Comparison of ENCODE assay signal across 8 cellular contexts in genomic region chr17:55238197-55238930, GRCh38. TPM values are rescaled to one million over a fixed set of nuclear protein-coding genes. Genes with fewer than 3 reads are reported as not detected.
A peak's percentile ranks its signal among the peaks of the same experiment; 100 is the strongest.
DNase-seq lines count a peak whose midpoint lies in the region; ATAC-seq and TF ChIP-seq lines count a peak whose summit lies in the region.

No MANE protein-coding gene starts in this region.

- DNase-seq in A172 (ENCODE audit: low spot score) (peak; percentile 93), NCI-H2107 treated with DMSO at 0.1 percent for 48 hours (lab: John Stamatoyannopoulos, UW; ENCODE audit: unreplicated experiment) (peak; percentile 79), activated B cell treated with CpG ODN at 0.5 μM for 24 hours (peak; percentile 62), caudate nucleus (lab: John Stamatoyannopoulos, UW) (peak; percentile 33 to 97 (median 92)), immature natural killer cell (peak; percentile 78 to 85 (median 82)), smooth muscle cell of the brain vasculature (ENCODE audit: low read depth, low spot score) (peak; percentile 69)

- H3K27me3 Mint-ChIP-seq in activated B cell treated with CpG ODN at 0.5 μM for 24 hours (peaks cover 24% of the 10 kb centered on the region), immature natural killer cell (ENCODE audit: low read depth in 3 of 3) (peaks cover 6 to 12% (median 7%) of the 10 kb centered on the region in 3 donors)

- POLR2A ChIA-PET in activated B cell treated with CpG ODN at 0.5 μM for 24 hours (lab: Charles Lee), result interaction anchor here (0.9 kb wide), 1 partner anchor 27 kb away, joined by 7 read pairs; the partner anchor contains the start of gene HLF

- peak overlapping the region; percentile 84 for H3K27ac ChIP-seq in caudate nucleus (ENCODE audit: low read depth, low read length)

- no peak for TF ChIP-seq CTCF in activated B cell treated with CpG ODN at 0.5 μM for 24 hours (IDR thresholded peaks at IDR 0.05)

- CTCF ChIA-PET in activated B cell treated with CpG ODN at 0.5 μM for 24 hours (lab: Charles Lee), result interaction anchor here (1.0 kb wide), 2 partner anchors 10 to 265 kb away, joined by 3 read pairs; no protein-coding TSS in a partner anchor

- H3K27ac Mint-ChIP-seq in activated B cell treated with CpG ODN at 0.5 μM for 24 hours (no peak overlapping the region), immature natural killer cell (peak overlapping the region; percentile 39 to 90 (median 65))

- H3K4me1 Mint-ChIP-seq in activated B cell treated with CpG ODN at 0.5 μM for 24 hours (peaks cover 35% of the 10 kb centered on the region), immature natural killer cell (peaks cover 21 to 22% of the 10 kb centered on the region in 2 donors)

- peak; percentile 86 for ATAC-seq in GM18861 (IDR thresholded peaks at IDR 0.05; ENCODE audit: unreplicated experiment)
- ATAC-seq in HG03066 (IDR thresholded peaks at IDR 0.05; ENCODE audit: low read depth, unreplicated experiment), result peak; percentile 92
- peak; percentile 84 for ATAC-seq in activated B cell treated with CpG ODN at 0.5 μM for 24 hours (ENCODE audit: low read depth)

- intact Hi-C loops in activated B cell treated with CpG ODN at 0.5 μM for 24 hours (cut with micrococcal nuclease), result loop anchor here (1.0 to 10.0 kb wide), 5 partner anchors 26 to 339 kb away; partner anchors contain the start of genes COX11, HLF, MMD and STXBP4

- no peaks in the 10 kb centered on the region for H3K9me3 Mint-ChIP-seq in activated B cell treated with CpG ODN at 0.5 μM for 24 hours
- no peaks in the 10 kb centered on the region for H3K9me3 Mint-ChIP-seq in immature natural killer cell

- H3K36me3 Mint-ChIP-seq in activated B cell treated with CpG ODN at 0.5 μM for 24 hours (ENCODE audit: low read depth) (no peaks in the 10 kb centered on the region), immature natural killer cell (no peaks in the 10 kb centered on the region)

- H3K4me3 Mint-ChIP-seq in activated B cell treated with CpG ODN at 0.5 μM for 24 hours (peak overlapping the region; percentile 79), immature natural killer cell (peak overlapping the region; percentile 75 to 95 (median 86))

RNA-seq across cellular contexts. Expression of gene HLF, which starts 26.4 kb away (rescaled TPM):
- total RNA-seq in A172 (2014; rRNA removed; shearing (Covaris generic)), result 0.12 TPM in 1 of 2 replicates, not detected in the other
- total RNA-seq in activated B cell treated with CpG ODN at 0.5 μM for 24 hours, result 0.10 and 0.69 TPM in 2 replicates
- not detected for polyA plus RNA-seq in immature natural killer cell

Comparison
In these comparisons a context has a peak if more than half of its experiments do, and no peak if none do; other contexts are left out.
1. Peak in every context shown above with its lines: DNase-seq, ATAC-seq and H3K27ac ChIP-seq.